In the genomic region with DNA sequence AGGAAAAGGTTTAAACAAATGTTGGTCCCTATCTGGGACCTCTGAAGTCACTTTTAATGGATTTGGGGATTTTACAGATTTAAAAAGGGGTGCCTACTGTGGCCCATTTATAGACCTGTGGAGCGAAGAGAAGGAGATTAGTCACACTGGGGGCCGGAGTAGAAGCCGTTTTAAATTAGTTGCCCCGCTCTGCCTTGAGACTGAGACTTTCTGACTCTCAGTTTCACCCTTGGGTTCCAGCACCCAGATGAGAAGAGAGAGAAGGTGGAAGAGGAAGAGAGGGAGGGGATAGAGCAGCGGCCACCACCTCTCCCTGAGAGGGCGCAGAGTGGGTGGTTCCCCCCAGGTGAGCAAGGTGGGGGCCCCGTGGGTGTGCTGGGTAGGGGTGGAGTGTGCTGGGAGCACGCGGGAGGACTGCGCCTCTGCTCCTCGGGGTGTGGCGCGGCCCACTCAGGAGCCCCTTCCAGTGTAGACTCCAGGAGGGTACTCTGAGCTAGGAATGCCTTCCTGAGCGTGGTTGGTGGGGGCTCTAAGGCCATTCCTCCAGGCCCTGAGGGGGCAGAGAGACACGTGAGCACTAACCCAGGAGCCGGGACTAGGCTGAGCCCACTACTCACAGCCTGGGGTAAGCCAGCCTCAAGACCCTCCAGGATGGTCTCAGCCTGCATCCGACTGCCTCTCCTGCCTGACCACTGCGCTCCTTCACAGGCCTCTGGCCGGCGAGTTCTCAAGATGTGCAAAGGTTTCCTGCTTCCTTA, we compare ENCODE assay signal across 9 cellular contexts. TPM values are rescaled to one million over a fixed set of nuclear protein-coding genes. Genes with fewer than 3 reads are reported as not detected.
A peak's percentile ranks its signal among the peaks of the same experiment; 100 is the strongest.
DNase-seq lines count a peak whose midpoint lies in the region; ATAC-seq and TF ChIP-seq lines count a peak whose summit lies in the region.
"Had no signal": no experiment of that assay in that cellular context is flagged by ENCODE, and none has a peak within 500 bp of the region (broad histone marks: within the 10 kb centered on the region; RNA-seq: fewer than 3 reads in every experiment).

No MANE protein-coding gene starts in this region.

- intact Hi-C loops in aorta (cut with DNase I) = loop anchor here (2.0 to 10.0 kb wide), 2 partner anchors 110 to 264 kb away; partner anchors contain the start of gene TOPBP1 (in 1 of the 2)

- H4K20me1 ChIP-seq in BLaER1 = no peaks in the 10 kb centered on the region

- CTCF ChIA-PET in HEK293 (lab: Yijun Ruan, JAX) = interaction anchor here (0.6 to 6.3 kb wide), 14 partner anchors 15 to 380 kb away, joined by 3 to 45 read pairs (median 4); no protein-coding TSS in a partner anchor

- TF ChIP-seq CTCF in HEK293 (tag by site-specific recombination; IDR thresholded peaks at IDR 0.05) = no peak
- TF ChIP-seq CTCF in astrocyte of the spinal cord (IDR thresholded peaks at IDR 0.05; ENCODE audit: low read depth, low read length) = no peak

- no peak overlapping the region for H3K4me3 ChIP-seq in BLaER1
- no peak overlapping the region for H3K4me3 ChIP-seq in HEK293 (ENCODE audit: low read depth, low read length)
- H3K4me3 ChIP-seq in astrocyte of the spinal cord (ENCODE audit: low read depth, low read length) = peak overlapping the region; percentile 40
- peak overlapping the region; percentile 49 to 67 for H3K4me3 ChIP-seq in muscle layer of duodenum (ENCODE audit: low read depth in 1 of 2, low read length in 2 of 2)
- no peak overlapping the region for H3K4me3 ChIP-seq in aorta (ENCODE audit: low read length in 2 of 2)

- POLR2A ChIA-PET in HEK293 (lab: Yijun Ruan, JAX) = no interaction called here

- WGBS in aorta, 2 donors = 87 to 88% methylated on average over 20 of the region's 20 CpGs

- in situ Hi-C loops in astrocyte of the spinal cord (cut with HindIII; ENCODE audit: low sequenced_read_pairs) = no loop called here

- H3K4me2 ChIP-seq in BLaER1 = peak overlapping the region; percentile 90

- H3K4me1 ChIP-seq in BLaER1 (peaks cover 6% of the 10 kb centered on the region), HEK293 (ENCODE audit: control insufficient read depth, insufficient read depth, low read length) (no peaks in the 10 kb centered on the region), muscle layer of duodenum (ENCODE audit: control insufficient read depth in 1 of 2, insufficient read depth in 2 of 2, low read length in 2 of 2) (peaks cover 0 to 8% of the 10 kb centered on the region in 2 donors), aorta (ENCODE audit: control insufficient read depth in 1 of 2, insufficient read depth in 2 of 2, low read length in 2 of 2) (no peaks in the 10 kb centered on the region)

- DNase-seq in astrocyte of the spinal cord (ENCODE audit: low read depth, low spot score) = no peak
- no peak for DNase-seq in dedifferentiated amniotic fluid mesenchymal stem cell (ENCODE audit: extremely low spot score)
- DNase-seq in NK-92 (lab: John Stamatoyannopoulos, UW; ENCODE audit: unreplicated experiment) = no peak
- DNase-seq in aorta = no peak
- no peak for DNase-seq in DMS 273 treated with DMSO at 0.1 percent for 48 hours (lab: John Stamatoyannopoulos, UW)

- no peak for ATAC-seq in aorta (ENCODE audit: low FRiP score)

- H3K9me3 ChIP-seq in BLaER1 = no peaks in the 10 kb centered on the region
- H3K9me3 ChIP-seq in HEK293 (ENCODE audit: control insufficient read depth, insufficient read depth, low read depth, low read length) = no peaks in the 10 kb centered on the region
- H3K9me3 ChIP-seq in muscle layer of duodenum (ENCODE audit: control insufficient read depth in 1 of 2, low read length in 2 of 2) = no peaks in the 10 kb centered on the region
- no peaks in the 10 kb centered on the region for H3K9me3 ChIP-seq in aorta (ENCODE audit: control insufficient read depth, low read length)
- H3K9me3 ChIP-seq: heart left ventricle had no signal

- H3K36me3 ChIP-seq in BLaER1 (no peaks in the 10 kb centered on the region), HEK293 (ENCODE audit: control insufficient read depth in 2 of 2, insufficient read depth in 1 of 2, low read length in 2 of 2) (no peaks in the 10 kb centered on the region), muscle layer of duodenum (ENCODE audit: control insufficient read depth in 1 of 2, insufficient read depth in 2 of 2, low read length in 2 of 2) (no peaks in the 10 kb centered on the region), aorta (ENCODE audit: control insufficient read depth in 1 of 2, insufficient read depth in 2 of 2, low read length in 1 of 2) (no peaks in the 10 kb centered on the region)
- H3K36me3 ChIP-seq: heart left ventricle had no signal

- H3K27me3 ChIP-seq in BLaER1 = no peaks in the 10 kb centered on the region
- H3K27me3 ChIP-seq in muscle layer of duodenum (ENCODE audit: low read depth, low read length) = no peaks in the 10 kb centered on the region
- H3K27me3 ChIP-seq in aorta (ENCODE audit: control insufficient read depth in 1 of 2, insufficient read depth in 2 of 2, low read length in 1 of 2) = no peaks in the 10 kb centered on the region

- no peak overlapping the region for H3K27ac ChIP-seq in BLaER1
- no peak overlapping the region for H3K27ac ChIP-seq in HEK293 (ENCODE audit: extremely low read depth, low read depth, low read length)
- no peak overlapping the region for H3K27ac ChIP-seq in muscle layer of duodenum (ENCODE audit: low read length)
- H3K27ac ChIP-seq in aorta (ENCODE audit: low read depth in 1 of 2, low read length in 2 of 2) = no peak overlapping the region
- H3K27ac ChIP-seq: heart left ventricle had no signal

- H3K9ac ChIP-seq in BLaER1 = no peak overlapping the region

TF ChIP-seq in HEK293, 187 proteins besides CTCF, POLR2A, EP300 and RAD21:
- TF ChIP-seq ZNF37A (tag by site-specific recombination; IDR thresholded peaks at IDR 0.05) (no peak), ZFHX2 (tag by site-specific recombination; conservative IDR thresholded peaks at IDR 0.05) (peak; percentile 22; the same call in 1 of the 2 replicates), EGR2 (tag by site-specific recombination; IDR thresholded peaks at IDR 0.05; ENCODE audit: low read depth) (peak; percentile 45; the same call in 1 of the 2 replicates)

RNA-seq across cellular contexts. Expression of gene RAB6B, which starts 32.6 kb away (rescaled TPM):
- 10 to 100 TPM in 1 of 2 donors, 1 to 10 TPM in 1; 9.2 to 12.0 TPM for total RNA-seq in aorta
- polyA plus RNA-seq in aorta = 1 to 10 TPM in 1 of 2 donors, under 1 TPM in 1; 0.59 to 7.1 TPM

Comparison
In these comparisons a context has a peak if more than half of its experiments do, and no peak if none do; other contexts are left out.
1. H3K4me3 ChIP-seq: peak in astrocyte of the spinal cord (single experiment) and muscle layer of duodenum (2 of 2); none in BLaER1 (single experiment), HEK293 (single experiment) and aorta (0 of 2).